12 cellular contexts compared by ENCODE assay signal in the genomic region with DNA sequence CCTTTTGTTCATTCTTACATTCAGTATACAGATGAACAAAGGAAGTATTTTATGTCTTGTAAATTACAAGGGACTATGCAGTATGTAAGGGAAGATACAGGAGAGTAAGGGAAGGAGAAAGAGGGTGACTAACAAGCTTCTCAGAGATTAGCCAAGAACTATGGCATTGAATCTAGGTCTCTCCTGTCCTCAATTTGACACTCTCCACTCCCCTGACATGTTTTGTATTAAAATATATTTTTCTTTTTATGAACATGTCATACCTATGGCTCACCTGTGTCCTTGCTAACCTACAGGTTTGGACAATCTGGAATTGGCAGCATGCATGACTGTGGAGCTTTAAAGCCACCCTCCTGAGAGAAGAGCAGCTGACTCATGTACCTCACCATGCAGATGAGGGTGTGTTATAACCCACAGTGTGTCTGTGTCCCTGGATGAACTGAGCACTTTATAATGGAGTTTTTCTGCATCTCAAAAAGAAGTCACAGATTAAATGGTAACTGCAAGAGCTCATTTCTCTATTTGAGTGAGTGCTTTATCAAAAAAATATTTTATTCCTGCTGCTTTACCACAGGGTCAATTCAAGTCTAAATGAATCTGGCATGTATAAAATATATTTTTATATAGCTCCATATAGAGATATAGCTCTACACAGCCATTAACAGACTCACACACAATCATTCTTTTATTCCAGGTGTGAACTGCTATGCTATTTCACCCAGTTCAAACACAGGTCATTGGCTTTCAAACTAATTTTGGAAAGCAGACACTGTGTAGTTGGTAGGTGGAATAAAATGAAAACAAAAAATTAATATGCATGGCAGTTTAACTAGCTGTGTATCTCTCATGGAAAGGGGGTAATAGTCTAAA.
DNase-seq lines count a peak whose midpoint lies in the region; ATAC-seq, FAIRE-seq and TF ChIP-seq lines count a peak whose summit lies in the region.
"Had no signal": no experiment of that assay in that cellular context is flagged by ENCODE, and none has a peak within 500 bp of the region (broad histone marks: within the 10 kb centered on the region; RNA-seq: fewer than 3 reads in every experiment).

No MANE protein-coding gene starts in this region.

- SMC1A ChIA-PET in GM12878 (lab: Charles Lee; ENCODE audit: uncharacterized antibody, unreplicated experiment): interaction anchor here (0.5 to 5.1 kb wide), 25 partner anchors 8 to 565 kb away, joined by 3 to 64 read pairs (median 4); partner anchors contain the start of gene MAML2

- no peak overlapping the region; the same call in 1 of the 2 replicates for H3K4me2 ChIP-seq in GM12878 (ENCODE audit: control insufficient read depth, insufficient read depth)

- peaks cover 39% of the 10 kb centered on the region for H3K4me1 ChIP-seq in GM12878 (ENCODE audit: control insufficient read depth, insufficient read depth, low read length)

- no TSS peak for BruUV-seq in GM12878 (replicated peaks; lab: Mats Ljungman, UMichigan)

- TF ChIP-seq EP300 in GM12878 (IDR thresholded peaks at IDR 0.05; ENCODE audit: borderline replicate concordance in 1 of 2, control insufficient read depth in 1 of 2, low read depth in 2 of 2, low read length in 2 of 2): no peak

- peak; percentile 42 for DNase-seq in Daoy (ENCODE audit: low read depth)
- no peak for DNase-seq in GM12878 (ENCODE audit: low read depth, low spot score)
- DNase-seq in naive thymus-derived CD8-positive, alpha-beta T cell: no peak
- no peak for DNase-seq in NCI-H2227 treated with DMSO at 0.1 percent for 48 hours (lab: John Stamatoyannopoulos, UW)
- no peak for DNase-seq in Kasumi-1 (lab: John Stamatoyannopoulos, UW)
- DNase-seq in GM19239 (ENCODE audit: insufficient read length, low spot score): no peak
- DNase-seq: Caco-2; NCI-H2171; stimulated activated CD4-positive, alpha-beta T cell treated with anti-CD3 and anti-CD28 coated beads, Interleukin-4, amount 100 ng/mL, for 4 hours had no signal

- peak overlapping the region; percentile 28; the same call in 1 of the 2 replicates for H3K27ac ChIP-seq in GM12878 (ENCODE audit: control insufficient read depth, insufficient read depth)

- no peaks in the 10 kb centered on the region; the same call in 1 of the 3 replicates for H3K9me3 ChIP-seq in GM12878 (replicated peaks; ENCODE audit: control insufficient read depth, insufficient read depth, low read length)
- H3K9me3 ChIP-seq: Caco-2 had no signal

- intact Hi-C loops in GM12878 (cut with micrococcal nuclease; ENCODE audit: unreplicated experiment): no loop called here

- H4K20me1 ChIP-seq in GM12878 (ENCODE audit: control insufficient read depth, insufficient read depth): no peaks in the 10 kb centered on the region

- POLR2A ChIA-PET in GM12878 (lab: Charles Lee): interaction anchor here (0.5 to 2.8 kb wide), 4 partner anchors 11 to 264 kb away, joined by 3 to 13 read pairs (median 4); partner anchors contain the start of gene MAML2
- POLR2A ChIA-PET in naive thymus-derived CD8-positive, alpha-beta T cell (lab: Charles Lee): interaction anchor here (0.7 to 1.5 kb wide), 4 partner anchors 10 to 53 kb away, joined by 3 read pairs; no protein-coding TSS in a partner anchor

- in situ Hi-C loops in GM12878 (cut with MboI): no loop called here

- FAIRE-seq in GM12878 (lab: Jason Lieb, UNC): peak; percentile 78
- FAIRE-seq in GM19239 (lab: Jason Lieb, UNC): no peak
- FAIRE-seq: frontal cortex had no signal

- H3K4me3 Mint-ChIP-seq in naive thymus-derived CD8-positive, alpha-beta T cell: peak overlapping the region in 6 of 10 donors; percentile 10 to 52 (median 30)

- no peak overlapping the region for H3K9ac ChIP-seq in GM12878 (ENCODE audit: control insufficient read depth, insufficient read depth, low read length)

- CTCF ChIA-PET in GM12878 (lab: Yijun Ruan, JAX): interaction anchor here (0.5 to 6.1 kb wide), 9 partner anchors 10 to 444 kb away, joined by 3 to 39 read pairs (median 3); partner anchors contain the start of gene MAML2

- H3K27me3 Mint-ChIP-seq in naive thymus-derived CD8-positive, alpha-beta T cell: no peaks in the 10 kb centered on the region

- H3K27ac Mint-ChIP-seq in naive thymus-derived CD8-positive, alpha-beta T cell: peak overlapping the region; percentile 5 to 88 (median 70)

- RAD21 ChIA-PET in GM12878 (lab: Charles Lee; ENCODE audit: unreplicated experiment): interaction anchor here (0.5 to 4.9 kb wide), 10 partner anchors 12 to 68 kb away, joined by 3 to 27 read pairs (median 3); partner anchors contain the start of gene MAML2

- no peak overlapping the region for H3K4me3 ChIP-seq in GM12878

- ATAC-seq in HG03442 (IDR thresholded peaks at IDR 0.05; ENCODE audit: unreplicated experiment) (peak; percentile 47), GM12878 (peak; percentile 63), HG02763 (IDR thresholded peaks at IDR 0.05; ENCODE audit: unreplicated experiment) (no peak)
- ATAC-seq in naive thymus-derived CD8-positive, alpha-beta T cell: peak; percentile 31 to 52

- TF ChIP-seq CTCF in GM12878 (IDR thresholded peaks at IDR 0.05 in 2 of 3, conservative IDR thresholded peaks at IDR 0.05 in 1 of 3; ENCODE audit: control insufficient read depth in 2 of 3, extremely low read depth in 1 of 3, insufficient read depth in 1 of 3, low read depth in 3 of 3, low read length in 3 of 3): no peak

- H3K9me3 Mint-ChIP-seq in naive thymus-derived CD8-positive, alpha-beta T cell: no peaks in the 10 kb centered on the region

- no peak overlapping the region for H2AFZ ChIP-seq in GM12878 (ENCODE audit: control insufficient read depth, low read depth, low read length)

- peaks cover 53% of the 10 kb centered on the region for H3K79me2 ChIP-seq in GM12878 (ENCODE audit: control insufficient read depth, insufficient read depth, low read length)

- no peak for TF ChIP-seq RAD21 in GM12878 (IDR thresholded peaks at IDR 0.05; ENCODE audit: insufficient read depth, low read depth, low read length)

- peaks cover 0 to 34% (median 6%) of the 10 kb centered on the region in 3 donors for H3K36me3 Mint-ChIP-seq in naive thymus-derived CD8-positive, alpha-beta T cell

- TF ChIP-seq POLR2A in GM12878 (IDR thresholded peaks at IDR 0.05; ENCODE audit: low read depth, low read length): no peak

- peaks cover 39 to 79% (median 75%) of the 10 kb centered on the region in 4 donors for H3K4me1 Mint-ChIP-seq in naive thymus-derived CD8-positive, alpha-beta T cell

- no peaks in the 10 kb centered on the region; a peak in 1 of 4 replicates for H3K36me3 ChIP-seq in GM12878 (ENCODE audit: control insufficient read depth in 2 of 2, insufficient read depth in 2 of 2, low read length in 1 of 2)

- no peaks in the 10 kb centered on the region for H3K27me3 ChIP-seq in GM12878 (replicated peaks in 1 of 2; ENCODE audit: control insufficient read depth in 2 of 2, insufficient read depth in 2 of 2, low read length in 1 of 2)

TF ChIP-seq in GM12878, 131 proteins besides CTCF, POLR2A, EP300 and RAD21 (continues in another document):
- TF ChIP-seq ESRRA (IDR thresholded peaks at IDR 0.05; ENCODE audit: low read length): no peak
- TF ChIP-seq USF1 (IDR thresholded peaks at IDR 0.05; ENCODE audit: borderline replicate concordance, extremely low read length, insufficient read depth, low read depth, low read length): no peak
- no peak for TF ChIP-seq EGR1 (IDR thresholded peaks at IDR 0.05; ENCODE audit: borderline replicate concordance in 1 of 2, low read depth in 2 of 2, low read length in 2 of 2)
- no peak for TF ChIP-seq MYB (IDR thresholded peaks at IDR 0.05; ENCODE audit: borderline replicate concordance, low read depth, low read length)
- no peak for TF ChIP-seq MLLT1 (IDR thresholded peaks at IDR 0.05)
- TF ChIP-seq ZBTB4 (CRISPR knock-in tag; IDR thresholded peaks at IDR 0.05): no peak
- TF ChIP-seq ZSCAN29 (IDR thresholded peaks at IDR 0.05): no peak
- TF ChIP-seq STAT1 (conservative IDR thresholded peaks at IDR 0.05): no peak
